Comparison of ENCODE assay signal across 8 cellular contexts in genomic region chr1:243851129-243851756, GRCh38. TPM values are rescaled to one million over a fixed set of nuclear protein-coding genes. Genes with fewer than 3 reads are reported as not detected.
DNase-seq lines count a peak whose midpoint lies in the region; ATAC-seq and TF ChIP-seq lines count a peak whose summit lies in the region.

No MANE protein-coding gene starts in this region.

- H2AFZ ChIP-seq in OCI-LY7 (ENCODE audit: low read length) (peak overlapping the region; percentile 74; the same call in 1 of the 2 replicates), neural progenitor cell (replicated peaks) (peak overlapping the region; percentile 71)

- H3K4me1 Mint-ChIP-seq in endothelial cell (ENCODE audit: unreplicated experiment) = peaks cover 17% of the 10 kb centered on the region
- H3K4me1 Mint-ChIP-seq in neural progenitor cell = peaks cover 28% of the 10 kb centered on the region

- no peak for ATAC-seq in HG02798 (IDR thresholded peaks at IDR 0.05; ENCODE audit: poor library complexity, unreplicated experiment)

- H3K4me3 Mint-ChIP-seq in endothelial cell (ENCODE audit: unreplicated experiment) = peak overlapping the region; percentile 96
- peak overlapping the region; percentile 98 for H3K4me3 Mint-ChIP-seq in neural progenitor cell

- H3K4me2 ChIP-seq in OCI-LY7 (ENCODE audit: low read length) (peak overlapping the region; percentile 81), neural progenitor cell (peak overlapping the region; percentile 82)

- TF ChIP-seq CTCF in OCI-LY7 (conservative IDR thresholded peaks at IDR 0.05; ENCODE audit: low read length) (no peak), endothelial cell (IDR thresholded peaks at IDR 0.05; ENCODE audit: unreplicated experiment) (no peak), neural progenitor cell (IDR thresholded peaks at IDR 0.05) (no peak)

- CTCF ChIA-PET in OCI-LY7 (lab: Charles Lee; ENCODE audit: unreplicated experiment) = no interaction called here

- no peaks in the 10 kb centered on the region for H3K36me3 ChIP-seq in OCI-LY7 (ENCODE audit: insufficient read depth, low read length)
- H3K36me3 ChIP-seq in neural progenitor cell = no peaks in the 10 kb centered on the region

- no peaks in the 10 kb centered on the region for H3K9me2 ChIP-seq in OCI-LY7 (ENCODE audit: insufficient read depth, low read length)

- H3K27ac ChIP-seq in OCI-LY7 (ENCODE audit: low read depth, low read length, poor library complexity, severe bottlenecking) = no peak overlapping the region
- H3K27ac ChIP-seq in neural progenitor cell = peak overlapping the region; percentile 86

- peak overlapping the region; percentile 36 for H3K9ac ChIP-seq in neural progenitor cell

- H3K79me2 ChIP-seq in OCI-LY7 (ENCODE audit: insufficient read depth, low read depth, low read length) (no peaks in the 10 kb centered on the region), neural progenitor cell (ENCODE audit: low read depth) (peaks cover 28% of the 10 kb centered on the region)

- peak; percentile 22 for DNase-seq in activated gamma-delta T cell treated with anti-CD3 and anti-CD28 coated beads, Interleukin-2, amount 50 U/mL, for 16 hours (ENCODE audit: low read depth)
- DNase-seq in activated gamma-delta T cell (lab: John Stamatoyannopoulos, UW) (no peak), OCI-LY7 (ENCODE audit: low spot score) (no peak), endothelial cell (ENCODE audit: low spot score) (no peak), neural progenitor cell (ENCODE audit: low spot score) (no peak), islet precursor cell (no peak)
- no peak for DNase-seq in activated CD4-positive, CD25-positive, alpha-beta regulatory T cell treated with anti-CD3 and anti-CD28 coated beads, Interleukin-2, amount 50 U/mL, for 72 hours

- POLR2A ChIA-PET in OCI-LY7 (lab: Charles Lee) = no interaction called here

- H3K4me3 ChIP-seq in OCI-LY7 (ENCODE audit: low read depth, low read length, poor library complexity, severe bottlenecking) (peak overlapping the region; percentile 69), neural progenitor cell (peak overlapping the region; percentile 93)

- H3K4me1 ChIP-seq in OCI-LY7 (ENCODE audit: insufficient read depth, low read length, poor library complexity, severe bottlenecking) = no peaks in the 10 kb centered on the region
- H3K4me1 ChIP-seq in neural progenitor cell = peaks cover 27% of the 10 kb centered on the region

- no peaks in the 10 kb centered on the region for H3K36me3 Mint-ChIP-seq in endothelial cell (ENCODE audit: low read depth, unreplicated experiment)
- H3K36me3 Mint-ChIP-seq in neural progenitor cell = no peaks in the 10 kb centered on the region

- H3K27me3 Mint-ChIP-seq in endothelial cell (ENCODE audit: unreplicated experiment) (peaks cover 10% of the 10 kb centered on the region), neural progenitor cell (ENCODE audit: insufficient read depth, low read depth) (no peaks in the 10 kb centered on the region)

- peaks cover 50% of the 10 kb centered on the region for H3F3A ChIP-seq in neural progenitor cell (ENCODE audit: low read depth)

- H3K9me3 Mint-ChIP-seq in endothelial cell (ENCODE audit: unreplicated experiment) (no peaks in the 10 kb centered on the region), neural progenitor cell (no peaks in the 10 kb centered on the region)

- intact Hi-C loops in OCI-LY7 (cut with micrococcal nuclease; ENCODE audit: unreplicated experiment) = no loop called here

- no peaks in the 10 kb centered on the region for H3K9me3 ChIP-seq in OCI-LY7 (ENCODE audit: low read length)
- H3K9me3 ChIP-seq in neural progenitor cell (ENCODE audit: low read depth) = no peaks in the 10 kb centered on the region

- H3K27me3 ChIP-seq in neural progenitor cell = peaks cover 16% of the 10 kb centered on the region

- no TSS peak for BruUV-seq in OCI-LY7 (replicated peaks; lab: Mats Ljungman, UMichigan)

- H3K27ac Mint-ChIP-seq in endothelial cell (ENCODE audit: unreplicated experiment) (peak overlapping the region; percentile 83), neural progenitor cell (peak overlapping the region; percentile 99)

- no peaks in the 10 kb centered on the region for H4K20me1 ChIP-seq in OCI-LY7 (ENCODE audit: insufficient read depth, low read length)
- H4K20me1 ChIP-seq in neural progenitor cell (ENCODE audit: low read depth) = peaks cover 5% of the 10 kb centered on the region

RNA-seq across cellular contexts. Expression of gene AKT3, which starts 1.2 kb away (rescaled TPM):
- not detected in 2 replicates for total RNA-seq in OCI-LY7 (2014; rRNA removed; shearing (Covaris generic))
- total RNA-seq in OCI-LY7 (2022) = 0.07 and 0.29 TPM in 2 replicates
- 87.3 TPM for total RNA-seq in endothelial cell (ENCODE audit: unreplicated experiment)
- total RNA-seq in neural progenitor cell (ENCODE audit: low replicate concordance) = 25.9 and 36.2 TPM in 2 replicates

Comparison
In these comparisons a context has a peak if more than half of its experiments do, and no peak if none do; other contexts are left out.
1. RNA of gene AKT3, which starts 1.2 kb away (total RNA-seq): 87.3 TPM in endothelial cell (single experiment) and 25.9 to 36.2 TPM in neural progenitor cell; 0.07 to 0.29 TPM in OCI-LY7; every median in the first group is over 10 times any median in the second.